ENCODE assay signal across 32 cellular contexts in genomic region chr13:103466761-103467160, GRCh38.
"Had no signal": no experiment of that assay in that cellular context is flagged by ENCODE, and none has a peak within 500 bp of the region (broad histone marks: within the 10 kb centered on the region; RNA-seq: fewer than 3 reads in every experiment).

No MANE protein-coding gene starts in this region.

- H3K27me3 ChIP-seq: brain microvascular endothelial cell, gastroesophageal sphincter, hepatocyte, pancreas, upper lobe of right lung had no signal

- FAIRE-seq: astrocyte, endothelial cell of umbilical vein, keratinocyte, pancreas, TTC549 had no signal

- H3K79me2 ChIP-seq: hepatocyte had no signal

- H3K4me1 ChIP-seq: gastroesophageal sphincter, pancreas, psoas muscle, upper lobe of right lung had no signal

- H2AFZ ChIP-seq: hepatocyte had no signal

- H3K27ac ChIP-seq: brain microvascular endothelial cell, gastroesophageal sphincter, hepatocyte, pancreas, psoas muscle, upper lobe of right lung, VCaP had no signal

- H3K36me3 ChIP-seq: brain microvascular endothelial cell, gastroesophageal sphincter, pancreas, upper lobe of right lung had no signal

- H3K9me3 ChIP-seq: gastroesophageal sphincter, pancreas, psoas muscle, upper lobe of right lung had no signal

- H3K4me2 ChIP-seq: hepatocyte, smooth muscle cell had no signal

- ATAC-seq: activated CD4-positive, CD25-positive, alpha-beta regulatory T cell treated with anti-CD3 and anti-CD28 coated beads, Interleukin-2, amount 50 U/mL, for 24 hours; effector memory CD8-positive, alpha-beta T cell; gastroesophageal sphincter; left cardiac atrium; pancreas; psoas muscle; stimulated activated memory B cell treated with anti-CD40 and anti-IgM and Interleukin-4, amounts not matched to agents 10 μg/mL and 1 μg/mL and 100 μg/mL, for 72 hours; stimulated activated naive CD8-positive, alpha-beta T cell treated with anti-CD3 and anti-CD28 coated beads, Interleukin-15, amount 100 ng/mL, for 72 hours; upper lobe of right lung had no signal

- DNase-seq: activated CD4-positive, alpha-beta memory T cell treated with anti-CD3 and anti-CD28 coated beads for 36 hours; activated CD4-positive, alpha-beta T cell treated with anti-CD3 and anti-CD28 coated beads for 48 hours; activated CD8-positive, alpha-beta memory T cell treated with anti-CD3 and anti-CD28 coated beads, Interleukin-2, amount 50 U/mL, for 48 hours; activated gamma-delta T cell; activated naive CD4-positive, alpha-beta T cell treated with anti-CD3 and anti-CD28 coated beads, Interleukin-2, amount 50 U/mL, for 16 hours; activated T-cell treated with anti-CD3 and anti-CD28 coated beads, Interleukin-2, amount 50 U/mL, for 24 hours; amniotic stem cell; brain microvascular endothelial cell; caudate nucleus; cortex of kidney; effector memory CD8-positive, alpha-beta T cell; left cardiac atrium; mammary epithelial cell; naive B cell; pancreas; psoas muscle; stimulated activated CD4-positive, alpha-beta T cell treated with anti-CD3 and anti-CD28 coated beads, Interleukin-1b, Interleukin-23, amount 100 ng/mL, for 48 hours; stimulated activated CD4-positive, alpha-beta T cell treated with anti-CD3 and anti-CD28 coated beads, Interleukin-4, amount 100 ng/mL, for 4 hours; stimulated activated CD8-positive, alpha-beta memory T cell treated with anti-CD3 and anti-CD28 coated beads, Interleukin-4, amount 100 ng/mL, for 48 hours; stimulated activated naive CD8-positive, alpha-beta T cell treated with anti-CD3 and anti-CD28 coated beads, Interleukin-15, amount 100 ng/mL, for 72 hours; substantia nigra; upper lobe of right lung had no signal

- H3K4me3 ChIP-seq: gastroesophageal sphincter, hepatocyte, pancreas, psoas muscle, smooth muscle cell, upper lobe of right lung had no signal
